27 cellular contexts compared by ENCODE assay signal in genomic region chr18:8391068-8391467, GRCh38.
"Had no signal": no experiment of that assay in that cellular context is flagged by ENCODE, and none has a peak within 500 bp of the region (broad histone marks: within the 10 kb centered on the region; RNA-seq: fewer than 3 reads in every experiment).

No MANE protein-coding gene starts in this region.

- H3K4me3 ChIP-seq: coronary artery, hepatocyte, left lung, lung, prostate gland, right atrium auricular region, transverse colon had no signal

- H3K27me3 ChIP-seq: hepatocyte, left lung, right atrium auricular region, transverse colon had no signal

- H3K9me3 Mint-ChIP-seq: activated naive CD4-positive, alpha-beta T cell treated with anti-CD3 and anti-CD28 coated beads, Interleukin-2, amount 10 ng/mL, durations not matched to agents 7 days and 5 days; activated naive CD8-positive, alpha-beta T cell treated with anti-CD3 and anti-CD28 coated beads, Interleukin-2, amount 50 U/mL, for 24 hours; endodermal cell; immature natural killer cell; neural crest cell; stimulated activated naive CD8-positive, alpha-beta T cell treated with anti-CD3 and anti-CD28 coated beads, Interleukin-15, Interleukin-2, amounts not matched to agents 100 ng/mL and 50 ng/mL, for 24 hours had no signal

- H3K4me2 ChIP-seq: hepatocyte had no signal

- H3K4me3 Mint-ChIP-seq: activated CD4-positive, alpha-beta T cell treated with anti-CD3 and anti-CD28 coated beads for 36 hours; activated naive CD4-positive, alpha-beta T cell treated with anti-CD3 and anti-CD28 coated beads, Interleukin-2, amount 10 ng/mL, durations not matched to agents 7 days and 5 days; activated naive CD8-positive, alpha-beta T cell treated with anti-CD3 and anti-CD28 coated beads, Interleukin-2, amount 50 U/mL, for 24 hours; endodermal cell; immature natural killer cell; naive thymus-derived CD4-positive, alpha-beta T cell; neural crest cell; stimulated activated naive CD8-positive, alpha-beta T cell treated with anti-CD3 and anti-CD28 coated beads, Interleukin-15, Interleukin-2, amounts not matched to agents 100 ng/mL and 50 ng/mL, for 24 hours; WTC11 had no signal

- ATAC-seq: activated CD4-positive, alpha-beta T cell treated with anti-CD3 and anti-CD28 coated beads for 36 hours; activated naive CD8-positive, alpha-beta T cell treated with anti-CD3 and anti-CD28 coated beads, Interleukin-2, amount 50 U/mL, for 24 hours; left lung; naive thymus-derived CD4-positive, alpha-beta T cell; WTC11 had no signal

- H3K4me1 Mint-ChIP-seq: activated CD4-positive, alpha-beta T cell treated with anti-CD3 and anti-CD28 coated beads for 36 hours; activated naive CD4-positive, alpha-beta T cell treated with anti-CD3 and anti-CD28 coated beads, Interleukin-2, amount 10 ng/mL, durations not matched to agents 7 days and 5 days; activated naive CD8-positive, alpha-beta T cell treated with anti-CD3 and anti-CD28 coated beads, Interleukin-2, amount 50 U/mL, for 24 hours; immature natural killer cell; naive thymus-derived CD4-positive, alpha-beta T cell had no signal

- H3K27me3 Mint-ChIP-seq: activated CD4-positive, alpha-beta T cell treated with anti-CD3 and anti-CD28 coated beads for 36 hours; activated naive CD4-positive, alpha-beta T cell treated with anti-CD3 and anti-CD28 coated beads, Interleukin-2, amount 10 ng/mL, durations not matched to agents 7 days and 5 days; activated naive CD8-positive, alpha-beta T cell treated with anti-CD3 and anti-CD28 coated beads, Interleukin-2, amount 50 U/mL, for 24 hours; stimulated activated naive CD8-positive, alpha-beta T cell treated with anti-CD3 and anti-CD28 coated beads, Interleukin-15, Interleukin-2, amounts not matched to agents 100 ng/mL and 50 ng/mL, for 24 hours had no signal

- H3K36me3 Mint-ChIP-seq: activated naive CD4-positive, alpha-beta T cell treated with anti-CD3 and anti-CD28 coated beads, Interleukin-2, amount 10 ng/mL, durations not matched to agents 7 days and 5 days had no signal

- H3K4me1 ChIP-seq: left lung, prostate gland, right atrium auricular region, transverse colon had no signal

- H3K27ac ChIP-seq: coronary artery, hepatocyte, left lung, prostate gland, right atrium auricular region, transverse colon had no signal

- H3K36me3 ChIP-seq: prostate gland, transverse colon had no signal

- DNase-seq: activated CD4-positive, alpha-beta T cell treated with anti-CD3 and anti-CD28 coated beads for 36 hours; activated CD4-positive, alpha-beta T cell treated with anti-CD3 and anti-CD28 coated beads, Interleukin-2, amount 50 U/mL, for 4 hours; activated effector memory CD4-positive, alpha-beta T cell treated with Interleukin-2 at 50 U/mL for 16 hours; activated naive CD4-positive, alpha-beta T cell treated with anti-CD3 and anti-CD28 coated beads, Interleukin-2, amount 10 ng/mL, durations not matched to agents 7 days and 5 days; activated naive CD8-positive, alpha-beta T cell treated with anti-CD3 and anti-CD28 coated beads, Interleukin-2, amount 50 U/mL, for 24 hours; activated T-cell treated with anti-CD3 and anti-CD28 coated beads, Interleukin-2, amount 50 U/mL, for 48 hours; anterior cingulate cortex; glutamatergic neuron; immature natural killer cell; kidney glomerular epithelial cell; left lung; naive thymus-derived CD4-positive, alpha-beta T cell; stimulated activated CD4-positive, alpha-beta T cell treated with anti-CD3 and anti-CD28 coated beads, Interleukin-12 subunit alpha, Interleukin-12 subunit beta, amount 100 ng/mL, for 4 hours; stimulated activated CD4-positive, alpha-beta T cell treated with anti-CD3 and anti-CD28 coated beads, Interleukin-4, amount 100 ng/mL, for 4 hours; substantia nigra; T-helper 1 cell; T-helper 9 cell; transverse colon had no signal

- H3K9me3 ChIP-seq: left lung, prostate gland, right atrium auricular region, transverse colon had no signal

- H2AFZ ChIP-seq: hepatocyte had no signal

- H3K27ac Mint-ChIP-seq: activated CD4-positive, alpha-beta T cell treated with anti-CD3 and anti-CD28 coated beads for 36 hours; activated naive CD4-positive, alpha-beta T cell treated with anti-CD3 and anti-CD28 coated beads, Interleukin-2, amount 10 ng/mL, durations not matched to agents 7 days and 5 days; activated naive CD8-positive, alpha-beta T cell treated with anti-CD3 and anti-CD28 coated beads, Interleukin-2, amount 50 U/mL, for 24 hours; endodermal cell; immature natural killer cell; naive thymus-derived CD4-positive, alpha-beta T cell; stimulated activated naive CD8-positive, alpha-beta T cell treated with anti-CD3 and anti-CD28 coated beads, Interleukin-15, Interleukin-2, amounts not matched to agents 100 ng/mL and 50 ng/mL, for 24 hours; WTC11 had no signal

- H3K79me2 ChIP-seq: hepatocyte had no signal
